1 cellular context compared by ENCODE assay signal in genomic region chr4:25160714-25161598, GRCh38.
TF ChIP-seq lines count a peak whose summit lies in the region.

No MANE protein-coding gene starts in this region.

TF ChIP-seq in K562, 482 proteins besides CTCF, POLR2A, EP300 and RAD21 (continued from another document and continues in another):
- TF ChIP-seq BCLAF1 (IDR thresholded peaks at IDR 0.05; ENCODE audit: borderline replicate concordance in 1 of 2, control insufficient read depth in 1 of 2, low read depth in 2 of 2, low read length in 1 of 2) (no peak), TCF7 (IDR thresholded peaks at IDR 0.05; ENCODE audit: borderline replicate concordance) (no peak), ZNF384 (IDR thresholded peaks at IDR 0.05; ENCODE audit: low read depth, low read length) (no peak), CBFA2T3 (IDR thresholded peaks at IDR 0.05) (no peak), KDM5B (IDR thresholded peaks at IDR 0.05; ENCODE audit: insufficient replicate concordance, low read depth, low read length) (peak; percentile 84), ZNF280A (IDR thresholded peaks at IDR 0.05; ENCODE audit: low read depth, partially characterized antibody) (no peak), NFXL1 (CRISPR knock-in tag; IDR thresholded peaks at IDR 0.05) (no peak), UBTF (IDR thresholded peaks at IDR 0.05; ENCODE audit: borderline replicate concordance in 1 of 2, low read depth in 2 of 2, low read length in 2 of 2) (no peak), TCFL5 (CRISPR knock-in tag; conservative IDR thresholded peaks at IDR 0.05) (no peak), ZNF707 (CRISPR knock-in tag; conservative IDR thresholded peaks at IDR 0.05) (no peak), E2F4 (CRISPR knock-in tag; IDR thresholded peaks at IDR 0.05; ENCODE audit: low read depth) (no peak), ZBED1 (IDR thresholded peaks at IDR 0.05) (0 out of 2 replicates have a peak, but pooled peaks have one; percentile 13), ZNF347 (CRISPR knock-in tag; IDR thresholded peaks at IDR 0.05; ENCODE audit: low read depth) (no peak), ZNF551 (CRISPR knock-in tag; IDR thresholded peaks at IDR 0.05) (no peak), MNT (conservative IDR thresholded peaks at IDR 0.05) (peak; percentile 86 to 92), ZNF764 (CRISPR knock-in tag; IDR thresholded peaks at IDR 0.05; ENCODE audit: low read depth) (no peak), HES1 (IDR thresholded peaks at IDR 0.05; ENCODE audit: low read depth) (no peak), ZNF780A (CRISPR knock-in tag; IDR thresholded peaks at IDR 0.05) (no peak), FOXO4 (CRISPR knock-in tag; IDR thresholded peaks at IDR 0.05) (no peak), C11orf30 (IDR thresholded peaks at IDR 0.05; ENCODE audit: low read depth) (peak; percentile 76), ATF4 (CRISPR knock-in tag; IDR thresholded peaks at IDR 0.05) (no peak), AFF4 (CRISPR knock-in tag; IDR thresholded peaks at IDR 0.05) (0 out of 2 replicates have a peak, but pooled peaks have one; percentile 66), ZNF239 (CRISPR knock-in tag; IDR thresholded peaks at IDR 0.05) (no peak), CUX1 (CRISPR knock-in tag; IDR thresholded peaks at IDR 0.05) (0 out of 2 replicates have a peak, but pooled peaks have one; percentile 68), ZBTB11 (CRISPR knock-in tag; IDR thresholded peaks at IDR 0.05) (no peak)
